In genomic region chr1:207059881-207060280, GRCh38 we compare ENCODE assay signal across 1 cellular context.
TF ChIP-seq lines count a peak whose summit lies in the region.

No MANE protein-coding gene starts in this region.

TF ChIP-seq in GM23338, 12 proteins besides CTCF, POLR2A, EP300 and RAD21 (continued from another document):
- TF ChIP-seq ZNF462 (CRISPR knock-in tag; IDR thresholded peaks at IDR 0.05) (no peak), NANOG (IDR thresholded peaks at IDR 0.05; ENCODE audit: borderline replicate concordance) (no peak)
TF ChIP-seq in GM23338: peak in this region for 0.
